Comparison of ENCODE assay signal across 23 cellular contexts in genomic region chr18:75104483-75104882, GRCh38.
"Had no signal": no experiment of that assay in that cellular context is flagged by ENCODE, and none has a peak within 500 bp of the region (broad histone marks: within the 10 kb centered on the region; RNA-seq: fewer than 3 reads in every experiment).

No MANE protein-coding gene starts in this region.

- H3K36me3 ChIP-seq: colonic mucosa, esophagus squamous epithelium, lower lobe of right lung, pancreas, right lobe of liver, stomach, tibial artery had no signal

- H3K9me3 ChIP-seq: colonic mucosa, lower lobe of right lung, pancreas, right lobe of liver, tibial artery had no signal

- ATAC-seq: effector memory CD8-positive, alpha-beta T cell; left ventricle myocardium superior; lower lobe of right lung; natural killer cell; pancreas; right lobe of liver; stimulated activated effector memory CD8-positive, alpha-beta T cell treated with anti-CD3 and anti-CD28 coated beads, Interleukin-12 subunit alpha, Interleukin-12 subunit beta, amount 100 ng/mL, for 72 hours had no signal

- DNase-seq: colonic mucosa; dermis blood vessel endothelial cell; effector memory CD8-positive, alpha-beta T cell; erythroblast; esophagus squamous epithelium; hypothalamus; immature natural killer cell; left ventricle myocardium superior; lower lobe of right lung; natural killer cell; occipital lobe; right lobe of liver; small intestine; stimulated activated CD4-positive, alpha-beta T cell treated with anti-CD3 and anti-CD28 coated beads, Interleukin-12 subunit alpha, Interleukin-12 subunit beta, amount 100 ng/mL, for 4 hours; stimulated activated CD4-positive, alpha-beta T cell treated with anti-CD3 and anti-CD28 coated beads, Interleukin-1b, Interleukin-23, amount 100 ng/mL, for 48 hours; stimulated activated CD4-positive, alpha-beta T cell treated with anti-CD3 and anti-CD28 coated beads, Interleukin-4, amount 100 ng/mL, for 1 hour; stimulated activated naive CD4-positive, alpha-beta T cell treated with Interleukin-2 at 50 U/mL for 16 hours; stomach; tibial artery had no signal

- H3K4me3 ChIP-seq: colonic mucosa, esophagus squamous epithelium, lower lobe of right lung, pancreas, right lobe of liver, stomach, tibial artery had no signal

- H3K36me3 Mint-ChIP-seq: natural killer cell; stimulated activated effector memory CD8-positive, alpha-beta T cell treated with anti-CD3 and anti-CD28 coated beads, Interleukin-12 subunit alpha, Interleukin-12 subunit beta, amount 100 ng/mL, for 72 hours; type B pancreatic cell had no signal

- H3K4me1 ChIP-seq: colonic mucosa, esophagus squamous epithelium, lower lobe of right lung, pancreas, right lobe of liver, stomach, tibial artery had no signal

- H3K27ac Mint-ChIP-seq: effector memory CD8-positive, alpha-beta T cell; immature natural killer cell; natural killer cell; progenitor cell of endocrine pancreas; stimulated activated effector memory CD8-positive, alpha-beta T cell treated with anti-CD3 and anti-CD28 coated beads, Interleukin-12 subunit alpha, Interleukin-12 subunit beta, amount 100 ng/mL, for 72 hours; type B pancreatic cell had no signal

- H3K4me3 Mint-ChIP-seq: effector memory CD8-positive, alpha-beta T cell; immature natural killer cell; natural killer cell; stimulated activated effector memory CD8-positive, alpha-beta T cell treated with anti-CD3 and anti-CD28 coated beads, Interleukin-12 subunit alpha, Interleukin-12 subunit beta, amount 100 ng/mL, for 72 hours; type B pancreatic cell had no signal

- H3K4me1 Mint-ChIP-seq: immature natural killer cell; natural killer cell; stimulated activated effector memory CD8-positive, alpha-beta T cell treated with anti-CD3 and anti-CD28 coated beads, Interleukin-12 subunit alpha, Interleukin-12 subunit beta, amount 100 ng/mL, for 72 hours had no signal

- H3K27ac ChIP-seq: colonic mucosa, esophagus squamous epithelium, lower lobe of right lung, pancreas, right lobe of liver, stomach, tibial artery had no signal

- H3K27me3 ChIP-seq: colonic mucosa, esophagus squamous epithelium, pancreas, right lobe of liver, stomach had no signal
